1 cellular context compared by ENCODE assay signal in the genomic region with DNA sequence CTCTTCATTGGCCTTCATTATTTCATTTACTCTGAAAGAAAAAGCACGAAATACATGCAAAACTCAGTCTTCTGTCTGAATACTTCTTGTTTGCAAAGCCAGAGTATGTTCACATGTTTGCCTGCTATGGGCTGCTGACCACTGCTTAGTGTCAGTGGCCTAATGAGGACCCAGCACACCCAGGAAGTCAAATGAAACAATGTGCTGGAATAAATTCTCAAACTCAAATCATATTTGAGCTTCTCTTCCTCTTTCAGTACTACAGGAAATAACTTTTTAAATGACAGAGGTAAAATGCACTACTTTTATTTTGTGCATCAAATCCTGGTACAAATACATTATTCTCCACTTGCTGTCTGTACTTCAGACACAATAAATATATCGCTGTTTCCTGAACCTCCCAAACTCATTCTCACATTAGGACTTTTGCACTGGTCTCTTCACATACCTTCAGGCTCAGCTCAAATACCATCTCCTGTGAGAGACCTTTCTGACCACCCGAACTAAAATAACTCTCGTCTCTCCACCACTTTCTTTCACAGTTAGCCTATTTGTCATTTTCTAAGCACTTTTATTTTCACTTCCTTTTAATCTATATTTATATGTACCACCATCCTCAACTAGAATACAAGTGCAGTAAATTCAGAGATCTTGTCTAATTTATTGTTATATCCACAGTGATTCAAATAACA.
TF ChIP-seq lines count a peak whose summit lies in the region.

No MANE protein-coding gene starts in this region.

TF ChIP-seq in GM12878, 131 proteins besides CTCF, POLR2A, EP300 and RAD21 (continued from another document and continues in another):
- TF ChIP-seq SMAD1 (IDR thresholded peaks at IDR 0.05; ENCODE audit: low read depth, partially characterized antibody) (peak; percentile 43), CBX5 (IDR thresholded peaks at IDR 0.05; ENCODE audit: low read depth) (no peak), MYB (IDR thresholded peaks at IDR 0.05; ENCODE audit: borderline replicate concordance, low read depth, low read length) (no peak), TBL1XR1 (IDR thresholded peaks at IDR 0.05; ENCODE audit: low read depth, low read length) (no peak), KDM1A (IDR thresholded peaks at IDR 0.05; ENCODE audit: borderline replicate concordance) (no peak), IKZF2 (IDR thresholded peaks at IDR 0.05) (peak in 1 of 2 experiments; percentile 42; a peak in 2 of 4 replicates), SPI1 (IDR thresholded peaks at IDR 0.05; ENCODE audit: borderline replicate concordance, insufficient read depth, low read depth, low read length) (peak; percentile 69), NFIC (IDR thresholded peaks at IDR 0.05; ENCODE audit: low read depth, low read length) (no peak), EED (IDR thresholded peaks at IDR 0.05; ENCODE audit: low read depth) (no peak), GATAD2B (conservative IDR thresholded peaks at IDR 0.05; ENCODE audit: low read depth) (no peak), FOXM1 (IDR thresholded peaks at IDR 0.05; ENCODE audit: low read depth, low read length) (peak; percentile 25; the same call in 1 of the 2 replicates), ATF7 (IDR thresholded peaks at IDR 0.05; ENCODE audit: low read depth) (peak; percentile 9; the same call in 1 of the 2 replicates), RAD51 (IDR thresholded peaks at IDR 0.05) (no peak), ZNF622 (IDR thresholded peaks at IDR 0.05) (no peak), MTA3 (IDR thresholded peaks at IDR 0.05; ENCODE audit: borderline replicate concordance, low read length) (peak; percentile 54; the same call in 1 of the 2 replicates), RFX5 (IDR thresholded peaks at IDR 0.05; ENCODE audit: low read depth, low read length) (no peak), POLR2AphosphoS2 (IDR thresholded peaks at IDR 0.05; ENCODE audit: low read depth, low read length) (no peak), FOS (IDR thresholded peaks at IDR 0.05; ENCODE audit: borderline replicate concordance, extremely low read depth, insufficient read length) (no peak), STAT1 (conservative IDR thresholded peaks at IDR 0.05) (no peak), ZNF384 (IDR thresholded peaks at IDR 0.05; ENCODE audit: borderline replicate concordance, low read depth, low read length) (no peak), LARP7 (IDR thresholded peaks at IDR 0.05) (no peak), BCL11A (IDR thresholded peaks at IDR 0.05; ENCODE audit: low read depth, low read length) (0 out of 2 replicates have a peak, but pooled peaks have one; percentile 16), SP1 (IDR thresholded peaks at IDR 0.05; ENCODE audit: low read depth, low read length) (no peak), SREBF1 (IDR thresholded peaks at IDR 0.05; ENCODE audit: low read length) (no peak), CHD1 (IDR thresholded peaks at IDR 0.05; ENCODE audit: low read depth, low read length) (no peak), TCF12 (IDR thresholded peaks at IDR 0.05; ENCODE audit: low read depth, low read length) (no peak), MEF2A (IDR thresholded peaks at IDR 0.05; ENCODE audit: insufficient read depth, low read depth, low read length) (peak; percentile 84), ZNF207 (IDR thresholded peaks at IDR 0.05; ENCODE audit: borderline replicate concordance) (no peak), IKZF1 (conservative IDR thresholded peaks at IDR 0.05) (0 out of 2 replicates have a peak, but pooled peaks have one; percentile 33), NBN (IDR thresholded peaks at IDR 0.05) (peak; percentile 48; the same call in 1 of the 2 replicates), PML (IDR thresholded peaks at IDR 0.05; ENCODE audit: low read length) (0 out of 2 replicates have a peak, but pooled peaks have one; percentile 37), TARDBP (IDR thresholded peaks at IDR 0.05; ENCODE audit: borderline replicate concordance) (no peak), BHLHE40 (IDR thresholded peaks at IDR 0.05; ENCODE audit: borderline replicate concordance in 1 of 2, low read depth in 2 of 2, low read length in 1 of 2) (no peak; a peak in 1 of 4 replicates), JUNB (IDR thresholded peaks at IDR 0.05) (no peak; the same call in none of the 2 replicates)
- TF ChIP-seq, protein P1, sequence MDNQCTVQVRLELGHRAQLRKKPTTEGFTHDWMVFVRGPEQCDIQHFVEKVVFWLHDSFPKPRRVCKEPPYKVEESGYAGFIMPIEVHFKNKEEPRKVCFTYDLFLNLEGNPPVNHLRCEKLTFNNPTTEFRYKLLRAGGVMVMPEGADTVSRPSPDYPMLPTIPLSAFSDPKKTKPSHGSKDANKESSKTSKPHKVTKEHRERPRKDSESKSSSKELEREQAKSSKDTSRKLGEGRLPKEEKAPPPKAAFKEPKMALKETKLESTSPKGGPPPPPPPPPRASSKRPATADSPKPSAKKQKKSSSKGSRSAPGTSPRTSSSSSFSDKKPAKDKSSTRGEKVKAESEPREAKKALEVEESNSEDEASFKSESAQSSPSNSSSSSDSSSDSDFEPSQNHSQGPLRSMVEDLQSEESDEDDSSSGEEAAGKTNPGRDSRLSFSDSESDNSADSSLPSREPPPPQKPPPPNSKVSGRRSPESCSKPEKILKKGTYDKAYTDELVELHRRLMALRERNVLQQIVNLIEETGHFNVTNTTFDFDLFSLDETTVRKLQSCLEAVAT (IDR thresholded peaks at IDR 0.05): no peak
- TF ChIP-seq, protein P2, sequence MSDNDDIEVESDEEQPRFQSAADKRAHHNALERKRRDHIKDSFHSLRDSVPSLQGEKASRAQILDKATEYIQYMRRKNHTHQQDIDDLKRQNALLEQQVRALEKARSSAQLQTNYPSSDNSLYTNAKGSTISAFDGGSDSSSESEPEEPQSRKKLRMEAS (IDR thresholded peaks at IDR 0.05; ENCODE audit: low read depth, low read length): no peak
- TF ChIP-seq, protein P3, sequence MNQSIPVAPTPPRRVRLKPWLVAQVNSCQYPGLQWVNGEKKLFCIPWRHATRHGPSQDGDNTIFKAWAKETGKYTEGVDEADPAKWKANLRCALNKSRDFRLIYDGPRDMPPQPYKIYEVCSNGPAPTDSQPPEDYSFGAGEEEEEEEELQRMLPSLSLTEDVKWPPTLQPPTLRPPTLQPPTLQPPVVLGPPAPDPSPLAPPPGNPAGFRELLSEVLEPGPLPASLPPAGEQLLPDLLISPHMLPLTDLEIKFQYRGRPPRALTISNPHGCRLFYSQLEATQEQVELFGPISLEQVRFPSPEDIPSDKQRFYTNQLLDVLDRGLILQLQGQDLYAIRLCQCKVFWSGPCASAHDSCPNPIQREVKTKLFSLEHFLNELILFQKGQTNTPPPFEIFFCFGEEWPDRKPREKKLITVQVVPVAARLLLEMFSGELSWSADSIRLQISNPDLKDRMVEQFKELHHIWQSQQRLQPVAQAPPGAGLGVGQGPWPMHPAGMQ (IDR thresholded peaks at IDR 0.05; ENCODE audit: borderline replicate concordance): no peak
- TF ChIP-seq, protein P4, sequence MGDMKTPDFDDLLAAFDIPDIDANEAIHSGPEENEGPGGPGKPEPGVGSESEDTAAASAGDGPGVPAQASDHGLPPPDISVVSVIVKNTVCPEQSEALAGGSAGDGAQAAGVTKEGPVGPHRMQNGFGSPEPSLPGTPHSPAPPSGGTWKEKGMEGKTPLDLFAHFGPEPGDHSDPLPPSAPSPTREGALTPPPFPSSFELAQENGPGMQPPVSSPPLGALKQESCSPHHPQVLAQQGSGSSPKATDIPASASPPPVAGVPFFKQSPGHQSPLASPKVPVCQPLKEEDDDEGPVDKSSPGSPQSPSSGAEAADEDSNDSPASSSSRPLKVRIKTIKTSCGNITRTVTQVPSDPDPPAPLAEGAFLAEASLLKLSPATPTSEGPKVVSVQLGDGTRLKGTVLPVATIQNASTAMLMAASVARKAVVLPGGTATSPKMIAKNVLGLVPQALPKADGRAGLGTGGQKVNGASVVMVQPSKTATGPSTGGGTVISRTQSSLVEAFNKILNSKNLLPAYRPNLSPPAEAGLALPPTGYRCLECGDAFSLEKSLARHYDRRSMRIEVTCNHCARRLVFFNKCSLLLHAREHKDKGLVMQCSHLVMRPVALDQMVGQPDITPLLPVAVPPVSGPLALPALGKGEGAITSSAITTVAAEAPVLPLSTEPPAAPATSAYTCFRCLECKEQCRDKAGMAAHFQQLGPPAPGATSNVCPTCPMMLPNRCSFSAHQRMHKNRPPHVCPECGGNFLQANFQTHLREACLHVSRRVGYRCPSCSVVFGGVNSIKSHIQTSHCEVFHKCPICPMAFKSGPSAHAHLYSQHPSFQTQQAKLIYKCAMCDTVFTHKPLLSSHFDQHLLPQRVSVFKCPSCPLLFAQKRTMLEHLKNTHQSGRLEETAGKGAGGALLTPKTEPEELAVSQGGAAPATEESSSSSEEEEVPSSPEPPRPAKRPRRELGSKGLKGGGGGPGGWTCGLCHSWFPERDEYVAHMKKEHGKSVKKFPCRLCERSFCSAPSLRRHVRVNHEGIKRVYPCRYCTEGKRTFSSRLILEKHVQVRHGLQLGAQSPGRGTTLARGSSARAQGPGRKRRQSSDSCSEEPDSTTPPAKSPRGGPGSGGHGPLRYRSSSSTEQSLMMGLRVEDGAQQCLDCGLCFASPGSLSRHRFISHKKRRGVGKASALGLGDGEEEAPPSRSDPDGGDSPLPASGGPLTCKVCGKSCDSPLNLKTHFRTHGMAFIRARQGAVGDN (IDR thresholded peaks at IDR 0.05): no peak
- TF ChIP-seq, protein P5, sequence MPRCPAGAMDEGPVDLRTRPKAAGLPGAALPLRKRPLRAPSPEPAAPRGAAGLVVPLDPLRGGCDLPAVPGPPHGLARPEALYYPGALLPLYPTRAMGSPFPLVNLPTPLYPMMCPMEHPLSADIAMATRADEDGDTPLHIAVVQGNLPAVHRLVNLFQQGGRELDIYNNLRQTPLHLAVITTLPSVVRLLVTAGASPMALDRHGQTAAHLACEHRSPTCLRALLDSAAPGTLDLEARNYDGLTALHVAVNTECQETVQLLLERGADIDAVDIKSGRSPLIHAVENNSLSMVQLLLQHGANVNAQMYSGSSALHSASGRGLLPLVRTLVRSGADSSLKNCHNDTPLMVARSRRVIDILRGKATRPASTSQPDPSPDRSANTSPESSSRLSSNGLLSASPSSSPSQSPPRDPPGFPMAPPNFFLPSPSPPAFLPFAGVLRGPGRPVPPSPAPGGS (IDR thresholded peaks at IDR 0.05; ENCODE audit: borderline replicate concordance, insufficient read depth, low read depth, low read length, poor library complexity, severe bottlenecking): no peak
- TF ChIP-seq, protein P6, sequence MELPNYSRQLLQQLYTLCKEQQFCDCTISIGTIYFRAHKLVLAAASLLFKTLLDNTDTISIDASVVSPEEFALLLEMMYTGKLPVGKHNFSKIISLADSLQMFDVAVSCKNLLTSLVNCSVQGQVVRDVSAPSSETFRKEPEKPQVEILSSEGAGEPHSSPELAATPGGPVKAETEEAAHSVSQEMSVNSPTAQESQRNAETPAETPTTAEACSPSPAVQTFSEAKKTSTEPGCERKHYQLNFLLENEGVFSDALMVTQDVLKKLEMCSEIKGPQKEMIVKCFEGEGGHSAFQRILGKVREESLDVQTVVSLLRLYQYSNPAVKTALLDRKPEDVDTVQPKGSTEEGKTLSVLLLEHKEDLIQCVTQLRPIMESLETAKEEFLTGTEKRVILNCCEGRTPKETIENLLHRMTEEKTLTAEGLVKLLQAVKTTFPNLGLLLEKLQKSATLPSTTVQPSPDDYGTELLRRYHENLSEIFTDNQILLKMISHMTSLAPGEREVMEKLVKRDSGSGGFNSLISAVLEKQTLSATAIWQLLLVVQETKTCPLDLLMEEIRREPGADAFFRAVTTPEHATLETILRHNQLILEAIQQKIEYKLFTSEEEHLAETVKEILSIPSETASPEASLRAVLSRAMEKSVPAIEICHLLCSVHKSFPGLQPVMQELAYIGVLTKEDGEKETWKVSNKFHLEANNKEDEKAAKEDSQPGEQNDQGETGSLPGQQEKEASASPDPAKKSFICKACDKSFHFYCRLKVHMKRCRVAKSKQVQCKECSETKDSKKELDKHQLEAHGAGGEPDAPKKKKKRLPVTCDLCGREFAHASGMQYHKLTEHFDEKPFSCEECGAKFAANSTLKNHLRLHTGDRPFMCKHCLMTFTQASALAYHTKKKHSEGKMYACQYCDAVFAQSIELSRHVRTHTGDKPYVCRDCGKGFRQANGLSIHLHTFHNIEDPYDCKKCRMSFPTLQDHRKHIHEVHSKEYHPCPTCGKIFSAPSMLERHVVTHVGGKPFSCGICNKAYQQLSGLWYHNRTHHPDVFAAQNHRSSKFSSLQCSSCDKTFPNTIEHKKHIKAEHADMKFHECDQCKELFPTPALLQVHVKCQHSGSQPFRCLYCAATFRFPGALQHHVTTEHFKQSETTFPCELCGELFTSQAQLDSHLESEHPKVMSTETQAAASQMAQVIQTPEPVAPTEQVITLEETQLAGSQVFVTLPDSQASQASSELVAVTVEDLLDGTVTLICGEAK (IDR thresholded peaks at IDR 0.05; ENCODE audit: borderline replicate concordance): no peak
- TF ChIP-seq, protein P7, sequence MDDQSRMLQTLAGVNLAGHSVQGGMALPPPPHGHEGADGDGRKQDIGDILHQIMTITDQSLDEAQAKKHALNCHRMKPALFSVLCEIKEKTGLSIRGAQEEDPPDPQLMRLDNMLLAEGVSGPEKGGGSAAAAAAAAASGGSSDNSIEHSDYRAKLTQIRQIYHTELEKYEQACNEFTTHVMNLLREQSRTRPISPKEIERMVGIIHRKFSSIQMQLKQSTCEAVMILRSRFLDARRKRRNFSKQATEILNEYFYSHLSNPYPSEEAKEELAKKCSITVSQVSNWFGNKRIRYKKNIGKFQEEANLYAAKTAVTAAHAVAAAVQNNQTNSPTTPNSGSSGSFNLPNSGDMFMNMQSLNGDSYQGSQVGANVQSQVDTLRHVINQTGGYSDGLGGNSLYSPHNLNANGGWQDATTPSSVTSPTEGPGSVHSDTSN (IDR thresholded peaks at IDR 0.05; ENCODE audit: insufficient replicate concordance, low read depth, low read length): no peak
- TF ChIP-seq, protein P8, sequence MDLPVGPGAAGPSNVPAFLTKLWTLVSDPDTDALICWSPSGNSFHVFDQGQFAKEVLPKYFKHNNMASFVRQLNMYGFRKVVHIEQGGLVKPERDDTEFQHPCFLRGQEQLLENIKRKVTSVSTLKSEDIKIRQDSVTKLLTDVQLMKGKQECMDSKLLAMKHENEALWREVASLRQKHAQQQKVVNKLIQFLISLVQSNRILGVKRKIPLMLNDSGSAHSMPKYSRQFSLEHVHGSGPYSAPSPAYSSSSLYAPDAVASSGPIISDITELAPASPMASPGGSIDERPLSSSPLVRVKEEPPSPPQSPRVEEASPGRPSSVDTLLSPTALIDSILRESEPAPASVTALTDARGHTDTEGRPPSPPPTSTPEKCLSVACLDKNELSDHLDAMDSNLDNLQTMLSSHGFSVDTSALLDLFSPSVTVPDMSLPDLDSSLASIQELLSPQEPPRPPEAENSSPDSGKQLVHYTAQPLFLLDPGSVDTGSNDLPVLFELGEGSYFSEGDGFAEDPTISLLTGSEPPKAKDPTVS (IDR thresholded peaks at IDR 0.05; ENCODE audit: low read depth, low read length): no peak
- TF ChIP-seq, protein P9, sequence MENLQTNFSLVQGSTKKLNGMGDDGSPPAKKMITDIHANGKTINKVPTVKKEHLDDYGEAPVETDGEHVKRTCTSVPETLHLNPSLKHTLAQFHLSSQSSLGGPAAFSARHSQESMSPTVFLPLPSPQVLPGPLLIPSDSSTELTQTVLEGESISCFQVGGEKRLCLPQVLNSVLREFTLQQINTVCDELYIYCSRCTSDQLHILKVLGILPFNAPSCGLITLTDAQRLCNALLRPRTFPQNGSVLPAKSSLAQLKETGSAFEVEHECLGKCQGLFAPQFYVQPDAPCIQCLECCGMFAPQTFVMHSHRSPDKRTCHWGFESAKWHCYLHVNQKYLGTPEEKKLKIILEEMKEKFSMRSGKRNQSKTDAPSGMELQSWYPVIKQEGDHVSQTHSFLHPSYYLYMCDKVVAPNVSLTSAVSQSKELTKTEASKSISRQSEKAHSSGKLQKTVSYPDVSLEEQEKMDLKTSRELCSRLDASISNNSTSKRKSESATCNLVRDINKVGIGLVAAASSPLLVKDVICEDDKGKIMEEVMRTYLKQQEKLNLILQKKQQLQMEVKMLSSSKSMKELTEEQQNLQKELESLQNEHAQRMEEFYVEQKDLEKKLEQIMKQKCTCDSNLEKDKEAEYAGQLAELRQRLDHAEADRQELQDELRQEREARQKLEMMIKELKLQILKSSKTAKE (IDR thresholded peaks at IDR 0.05; ENCODE audit: low read depth, poor library complexity, severe bottlenecking): no peak
